ENCODE assay signal across 8 cellular contexts in the genomic region with DNA sequence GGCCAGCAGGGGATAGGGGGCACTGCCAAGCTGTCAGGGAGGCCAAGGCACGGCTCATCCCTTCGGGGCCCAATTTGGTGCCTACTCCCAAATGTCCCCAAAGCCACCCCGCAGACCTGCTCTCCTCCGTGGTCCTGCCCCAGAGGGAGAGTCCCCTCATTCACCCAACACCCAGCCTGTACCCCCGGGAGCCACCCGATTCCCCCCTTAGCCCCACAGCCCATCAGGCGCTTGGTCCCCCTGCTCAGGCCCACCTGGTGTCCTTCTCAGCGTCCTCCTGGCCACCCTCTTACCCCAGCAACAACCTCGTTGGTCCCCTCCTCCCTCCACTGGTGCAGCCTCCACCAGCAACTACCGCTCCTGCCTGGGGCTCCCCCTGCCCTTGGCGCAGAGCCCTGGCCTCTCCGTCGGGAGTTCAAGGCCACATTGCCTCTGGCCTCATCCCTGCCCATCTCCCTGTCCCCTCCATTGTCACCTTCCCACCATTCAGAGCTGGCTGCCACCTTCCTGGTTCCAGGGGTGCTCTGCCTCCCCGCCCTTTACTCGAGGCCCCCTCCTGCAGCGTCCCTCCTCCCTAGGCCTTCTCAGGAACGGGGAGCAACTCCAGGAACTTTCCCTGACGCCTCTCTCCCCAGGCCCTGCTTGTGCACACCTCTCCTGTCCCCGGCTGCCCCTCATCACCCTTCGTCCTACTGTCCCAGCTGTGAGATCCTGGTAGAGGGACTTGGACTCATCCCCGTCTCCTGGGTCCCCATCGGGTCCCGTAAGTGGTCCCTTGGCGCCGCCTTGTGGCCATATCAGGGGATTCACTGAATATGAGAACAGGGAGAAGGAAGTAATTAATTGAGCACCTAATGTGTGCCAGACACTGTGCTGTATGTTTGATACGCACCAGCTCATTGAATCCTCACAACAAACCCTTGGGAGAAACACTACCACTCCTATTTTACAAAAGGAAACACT.
DNase-seq lines count a peak whose midpoint lies in the region; ATAC-seq and TF ChIP-seq lines count a peak whose summit lies in the region.

No MANE protein-coding gene starts in this region.

- H3K4me3 ChIP-seq in Karpas-422 (ENCODE audit: low read length) (no peak overlapping the region), coronary artery (no peak overlapping the region)

- H4K20me1 ChIP-seq in Karpas-422 (ENCODE audit: insufficient read depth, low read depth, low read length): no peaks in the 10 kb centered on the region

- H3K27ac ChIP-seq in Karpas-422 (ENCODE audit: low read length) (no peak overlapping the region), VCaP (no peak overlapping the region), coronary artery (no peak overlapping the region)

- TF ChIP-seq CTCF in VCaP (conservative IDR thresholded peaks at IDR 0.05) (peak; percentile 55), coronary artery (IDR thresholded peaks at IDR 0.05) (peak; percentile 32)

- H3K9ac ChIP-seq in Karpas-422 (ENCODE audit: low read length): no peak overlapping the region

- H2AFZ ChIP-seq in Karpas-422 (ENCODE audit: low read length): no peak overlapping the region

- DNase-seq in GF-D8 (lab: John Stamatoyannopoulos, UW) (peak; percentile 1), Karpas-422 (peak; percentile 92), coronary artery (ENCODE audit: low spot score) (no peak), medulla oblongata (ENCODE audit: extremely low spot score) (peak; percentile 35), superior temporal gyrus (ENCODE audit: extremely low spot score) (peak; percentile 65), NCI-H526 treated with DMSO at 0.1 percent for 48 hours (lab: John Stamatoyannopoulos, UW) (no peak)

- no peak for ATAC-seq in GM19397 (IDR thresholded peaks at IDR 0.05; ENCODE audit: unreplicated experiment)

- H3K27me3 ChIP-seq in Karpas-422 (ENCODE audit: low read length): no peaks in the 10 kb centered on the region

- no peaks in the 10 kb centered on the region for H3K9me2 ChIP-seq in Karpas-422 (replicated peaks; ENCODE audit: insufficient read depth, low read length)

- H3K79me2 ChIP-seq in Karpas-422 (ENCODE audit: low read length): no peaks in the 10 kb centered on the region

- H3K4me1 ChIP-seq in Karpas-422 (ENCODE audit: low read length): no peaks in the 10 kb centered on the region

- no peaks in the 10 kb centered on the region for H3K36me3 ChIP-seq in Karpas-422 (ENCODE audit: insufficient read depth, low read length)

- H3K4me2 ChIP-seq in Karpas-422 (ENCODE audit: low read depth, low read length, poor library complexity, severe bottlenecking): no peak overlapping the region

- no peaks in the 10 kb centered on the region for H3K9me3 ChIP-seq in Karpas-422 (ENCODE audit: low read length)

Comparison
In these comparisons a context has a peak if more than half of its experiments do, and no peak if none do; other contexts are left out.
1. DNase-seq: peak in GF-D8 (single experiment), Karpas-422 (single experiment), medulla oblongata (single experiment) and superior temporal gyrus (single experiment); none in coronary artery (single experiment) and NCI-H526 treated with DMSO at 0.1 percent for 48 hours (single experiment).